1 cellular context compared by ENCODE assay signal in genomic region chr6:37030599-37030998, GRCh38.
A peak's percentile ranks its signal among the peaks of the same experiment; 100 is the strongest.
TF ChIP-seq lines count a peak whose summit lies in the region.

No MANE protein-coding gene starts in this region.

TF ChIP-seq in IMR-90, 13 proteins besides CTCF, POLR2A, EP300 and RAD21:
- no peak for TF ChIP-seq MAFK (IDR thresholded peaks at IDR 0.05; ENCODE audit: low read depth, low read length)
- peak; percentile 41 for TF ChIP-seq RCOR1 (IDR thresholded peaks at IDR 0.05; ENCODE audit: insufficient replicate concordance, low read length)
